27 cellular contexts compared by ENCODE assay signal in the genomic region with DNA sequence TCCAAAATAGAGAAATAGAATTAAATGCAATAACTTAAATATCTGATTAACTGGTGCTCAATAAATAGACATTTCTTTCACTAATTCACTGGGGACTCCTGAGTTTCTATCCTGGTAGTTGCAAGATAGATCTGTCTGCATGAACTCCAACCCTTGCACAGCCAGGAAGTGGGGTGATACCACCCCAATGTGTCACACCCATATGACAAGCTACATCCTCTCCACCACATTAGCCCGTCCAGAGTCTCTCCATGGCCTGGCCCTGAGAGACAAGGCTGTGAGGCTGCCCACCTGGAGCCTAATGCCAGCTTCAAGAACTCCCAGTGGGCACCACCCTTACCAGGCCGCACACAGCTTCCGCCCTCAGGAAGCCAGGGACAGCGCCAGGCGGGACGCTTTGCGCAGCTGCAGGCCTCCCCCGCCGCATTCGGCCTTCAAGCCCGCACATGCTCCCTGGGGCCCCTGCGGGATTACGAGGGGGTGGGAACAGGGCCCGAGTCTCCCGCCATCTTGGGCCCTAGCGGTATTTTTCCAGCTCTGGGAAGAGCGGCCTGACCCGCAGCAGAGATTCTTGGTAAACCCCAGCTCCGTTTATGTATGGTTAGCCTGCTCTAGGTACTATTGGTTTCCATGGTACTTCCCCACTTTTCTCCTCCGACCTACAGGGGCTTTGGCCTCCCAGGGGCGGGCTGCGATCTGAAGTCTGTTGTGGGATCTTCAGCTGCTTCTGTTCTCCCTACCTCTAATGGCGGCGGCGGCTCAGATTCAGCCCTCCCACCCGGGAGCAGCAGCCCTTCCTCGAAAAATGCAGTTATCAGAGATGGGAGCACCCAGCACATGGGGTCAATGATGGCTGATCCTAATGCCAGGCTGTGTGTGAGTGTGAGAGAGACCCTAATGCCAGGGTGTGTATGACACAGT. TPM values are rescaled to one million over a fixed set of nuclear protein-coding genes. Genes with fewer than 3 reads are reported as not detected.
DNase-seq lines count a peak whose midpoint lies in the region; ATAC-seq, FAIRE-seq and TF ChIP-seq lines count a peak whose summit lies in the region.
"Had no signal": no experiment of that assay in that cellular context is flagged by ENCODE, and none has a peak within 500 bp of the region (broad histone marks: within the 10 kb centered on the region; RNA-seq: fewer than 3 reads in every experiment).

A gene (plus strand): TSS at position 496 of the 921 bp plus-strand sequence. CDS start 13,500 bp downstream, outside the sequence.

- H2BK12ac ChIP-seq in H1 (ENCODE audit: low read depth, low read length) (peak within 1 kb of the TSS; percentile 39; the same call in 1 of the 2 replicates), trophoblast cell (ENCODE audit: low read length) (no peak within 1 kb of the TSS)

- H3K27ac Mint-ChIP-seq in stimulated activated naive CD8-positive, alpha-beta T cell treated with anti-CD3 and anti-CD28 coated beads, Interleukin-15, amount 100 ng/mL, for 72 hours: no peak within 1 kb of the TSS
- H3K27ac Mint-ChIP-seq: CD4-positive, CD25-positive, alpha-beta regulatory T cell; H9 had no signal

- H3K4me1 ChIP-seq in H1 (replicated peaks in 1 of 4; ENCODE audit: control insufficient read depth in 3 of 4, insufficient read depth in 4 of 4, low read length in 3 of 4) (no peaks in the 10 kb centered on the region), trophoblast cell (ENCODE audit: control insufficient read depth in 1 of 2, insufficient read depth in 2 of 2, low read length in 2 of 2) (no peaks in the 10 kb centered on the region)

- H2BK20ac ChIP-seq in H1 (ENCODE audit: low read length): no peak within 1 kb of the TSS

- H3K27me3 ChIP-seq in H1 (replicated peaks in 1 of 4; ENCODE audit: control insufficient read depth in 3 of 4, extremely low read depth in 1 of 4, insufficient read depth in 3 of 4, low read length in 3 of 4) (no peaks in the 10 kb centered on the region), trophoblast cell (ENCODE audit: insufficient read depth, low read length) (no peaks in the 10 kb centered on the region)
- H3K27me3 ChIP-seq: BE2C had no signal

- H3K79me1 ChIP-seq in H1 (ENCODE audit: low read depth, low read length) (no peaks in the 10 kb centered on the region), trophoblast cell (ENCODE audit: low read length) (no peaks in the 10 kb centered on the region)

- H3K9ac ChIP-seq in H1 (replicated peaks in 1 of 4; ENCODE audit: extremely low read depth in 1 of 4, low read depth in 3 of 4, low read length in 3 of 4) (no peak within 1 kb of the TSS), trophoblast cell (ENCODE audit: low read length) (no peak within 1 kb of the TSS)
- H3K9ac ChIP-seq: SK-N-SH had no signal

- H3K4me3 ChIP-seq in H1 (ENCODE audit: extremely low read depth in 1 of 4, insufficient read depth in 2 of 4, low read depth in 3 of 4, low read length in 4 of 4): no peak within 1 kb of the TSS
- no peak within 1 kb of the TSS for H3K4me3 ChIP-seq in trophoblast cell (ENCODE audit: low read depth, low read length)
- H3K4me3 ChIP-seq: GM12878 had no signal

- H3K9me3 Mint-ChIP-seq in stimulated activated naive CD8-positive, alpha-beta T cell treated with anti-CD3 and anti-CD28 coated beads, Interleukin-15, amount 100 ng/mL, for 72 hours: no peaks in the 10 kb centered on the region
- H3K9me3 Mint-ChIP-seq: CD4-positive, CD25-positive, alpha-beta regulatory T cell; H9 had no signal

- no peak within 1 kb of the TSS for H4K91ac ChIP-seq in H1 (replicated peaks; ENCODE audit: insufficient read length, low read length)
- H4K91ac ChIP-seq in trophoblast cell (ENCODE audit: low read depth, low read length): no peak within 1 kb of the TSS

- no peaks in the 10 kb centered on the region for H3K27me3 Mint-ChIP-seq in stimulated activated naive CD8-positive, alpha-beta T cell treated with anti-CD3 and anti-CD28 coated beads, Interleukin-15, amount 100 ng/mL, for 72 hours
- H3K27me3 Mint-ChIP-seq: CD4-positive, CD25-positive, alpha-beta regulatory T cell had no signal

- H3K23ac ChIP-seq in H1 (ENCODE audit: insufficient read length) (no peak within 1 kb of the TSS), trophoblast cell (ENCODE audit: low read length) (peak within 1 kb of the TSS; percentile 83)

- DNase-seq in stimulated activated naive CD8-positive, alpha-beta T cell treated with anti-CD3 and anti-CD28 coated beads, Interleukin-15, amount 100 ng/mL, for 72 hours: no peak
- no peak for DNase-seq in stimulated activated naive CD8-positive, alpha-beta T cell treated with anti-CD3 and anti-CD28 coated beads, Interleukin-15, Interleukin-2, amounts not matched to agents 100 U/mL and 50 U/mL, for 24 hours
- DNase-seq in H1 (ENCODE audit: low read depth in 1 of 2, low spot score in 2 of 2) (no peak), trophoblast cell (no peak), ACHN (no peak), SKM-1 treated with dmso at 0.1 percent for 144 hours (lab: John Stamatoyannopoulos, UW; ENCODE audit: unreplicated experiment) (no peak)
- DNase-seq: BE2C, COR-L47, DMS 273 treated with DMSO at 0.1 percent for 48 hours, GF-D8, H9, IMR-90, Kasumi-1, MM.1S, NCI-H1092 treated with DMSO at 0.1 percent for 48 hours, NCI-H1694 treated with DMSO at 0.1 percent for 48 hours, NCI-H2107, NCI-H345, NCI-H524 treated with DMSO at 0.1 percent for 48 hours, RPMI8226, SHP77 treated with DMSO at 0.1 percent for 48 hours, SK-N-SH had no signal

- H3K4me2 ChIP-seq in H1 (ENCODE audit: insufficient read depth in 1 of 2, low read depth in 2 of 2, low read length in 2 of 2) (no peak within 1 kb of the TSS), trophoblast cell (ENCODE audit: low read length) (no peak within 1 kb of the TSS)
- H3K4me2 ChIP-seq: SK-N-SH had no signal

- no peak within 1 kb of the TSS for H3K4me3 Mint-ChIP-seq in stimulated activated naive CD8-positive, alpha-beta T cell treated with anti-CD3 and anti-CD28 coated beads, Interleukin-15, amount 100 ng/mL, for 72 hours
- H3K4me3 Mint-ChIP-seq: CD4-positive, CD25-positive, alpha-beta regulatory T cell; H9 had no signal

- no peak within 1 kb of the TSS for H4K12ac ChIP-seq in trophoblast cell (ENCODE audit: low read depth, low read length)

- ATAC-seq in stimulated activated naive CD8-positive, alpha-beta T cell treated with anti-CD3 and anti-CD28 coated beads, Interleukin-15, amount 100 ng/mL, for 72 hours: peak; percentile 42
- no peak for ATAC-seq in stimulated activated naive CD8-positive, alpha-beta T cell treated with anti-CD3 and anti-CD28 coated beads, Interleukin-15, Interleukin-2, amounts not matched to agents 100 U/mL and 50 U/mL, for 24 hours
- no peak for ATAC-seq in GM18520 (IDR thresholded peaks at IDR 0.05; ENCODE audit: unreplicated experiment)
- ATAC-seq: GM12878 had no signal

- no peak for TF ChIP-seq RAD21 in H1 (IDR thresholded peaks at IDR 0.05 in 1 of 2, conservative IDR thresholded peaks at IDR 0.05 in 1 of 2; ENCODE audit: low read depth in 2 of 2, low read length in 2 of 2)

- peaks cover 0 to 1% of the 10 kb centered on the region in 2 experiments for H4K20me1 ChIP-seq in H1 (replicated peaks in 1 of 2; ENCODE audit: control insufficient read depth in 1 of 2, insufficient read depth in 2 of 2, low read length in 2 of 2)

- no peak for TF ChIP-seq EP300 in H1 (IDR thresholded peaks at IDR 0.05; ENCODE audit: borderline replicate concordance in 1 of 2, low read depth in 2 of 2, low read length in 2 of 2)

- H3K79me2 ChIP-seq in H1 (ENCODE audit: control insufficient read depth in 1 of 2, insufficient read depth in 2 of 2, low read length in 2 of 2) (no peaks in the 10 kb centered on the region), trophoblast cell (ENCODE audit: control insufficient read depth, insufficient read depth, low read length, poor library complexity) (no peaks in the 10 kb centered on the region)

- H3K18ac ChIP-seq in H1 (ENCODE audit: extremely low read depth, low read length): no peak within 1 kb of the TSS
- H3K18ac ChIP-seq in trophoblast cell (ENCODE audit: low read length): no peak within 1 kb of the TSS

- no peak within 1 kb of the TSS for H4K5ac ChIP-seq in H1 (ENCODE audit: insufficient read length, low read depth, low read length)

- no peak within 1 kb of the TSS for H3K14ac ChIP-seq in H1 (ENCODE audit: insufficient read length)
- no peak within 1 kb of the TSS for H3K14ac ChIP-seq in trophoblast cell (ENCODE audit: low read length)

- no peak within 1 kb of the TSS for H2BK15ac ChIP-seq in H1 (ENCODE audit: low read length)

- no peak for TF ChIP-seq CTCF in H1 (IDR thresholded peaks at IDR 0.05; ENCODE audit: control extremely low read depth in 1 of 3, insufficient read depth in 1 of 3, low read depth in 1 of 3, low read length in 3 of 3)

- no peak for FAIRE-seq in H1 (lab: Jason Lieb, UNC)
- FAIRE-seq: GM12878 had no signal

- H3K27ac ChIP-seq in H1 (ENCODE audit: low read depth, low read length) (no peak within 1 kb of the TSS), trophoblast cell (ENCODE audit: low read depth, low read length) (no peak within 1 kb of the TSS)

- no peaks in the 10 kb centered on the region for H3K4me1 Mint-ChIP-seq in stimulated activated naive CD8-positive, alpha-beta T cell treated with anti-CD3 and anti-CD28 coated beads, Interleukin-15, amount 100 ng/mL, for 72 hours
- H3K4me1 Mint-ChIP-seq: CD4-positive, CD25-positive, alpha-beta regulatory T cell; H9 had no signal

- H4K8ac ChIP-seq in H1 (ENCODE audit: extremely low read depth, insufficient read depth, low read length) (peak within 1 kb of the TSS; percentile 68; the same call in 1 of the 2 replicates), trophoblast cell (ENCODE audit: low read depth, low read length) (no peak within 1 kb of the TSS)

- H2BK120ac ChIP-seq in H1 (replicated peaks; ENCODE audit: low read depth, low read length): no peak within 1 kb of the TSS
- no peak within 1 kb of the TSS for H2BK120ac ChIP-seq in trophoblast cell (ENCODE audit: insufficient read depth, low read length, poor library complexity)

- POLR2A ChIA-PET in H1 (lab: Charles Lee; ENCODE audit: partially characterized antibody): interaction anchor here (0.7 kb wide), 1 partner anchor 79 kb away, joined by 3 read pairs; no protein-coding TSS in a partner anchor

- H3K23me2 ChIP-seq in H1 (ENCODE audit: low read depth, low read length): peaks cover 7% of the 10 kb centered on the region; the same call in 1 of the 2 replicates

- H2AK5ac ChIP-seq in H1 (ENCODE audit: low read depth, low read length) (peak within 1 kb of the TSS; percentile 24; the same call in 1 of the 2 replicates), trophoblast cell (ENCODE audit: low read length) (no peak within 1 kb of the TSS)

- peak within 1 kb of the TSS; percentile 39; the same call in 1 of the 2 replicates for H2BK5ac ChIP-seq in H1 (ENCODE audit: low read depth, low read length)
- H2BK5ac ChIP-seq in trophoblast cell (ENCODE audit: low read depth, low read length, poor library complexity): no peak within 1 kb of the TSS

- H3K9me3 ChIP-seq in H1 (ENCODE audit: insufficient read depth in 2 of 2, low read depth in 1 of 2, low read length in 1 of 2) (no peaks in the 10 kb centered on the region), trophoblast cell (ENCODE audit: insufficient read depth, low read depth, low read length) (no peaks in the 10 kb centered on the region)
- H3K9me3 ChIP-seq: BE2C, SK-N-SH had no signal

- H3K56ac ChIP-seq in H1 (replicated peaks; ENCODE audit: insufficient read length, low read depth, low read length): no peak within 1 kb of the TSS

- H2AFZ ChIP-seq in H1 (ENCODE audit: low read length): peak within 1 kb of the TSS; percentile 64; the same call in 1 of the 2 replicates
- H2AFZ ChIP-seq in trophoblast cell (ENCODE audit: insufficient read depth, low read length, poor library complexity): no peak within 1 kb of the TSS

- WGBS in H1 (ENCODE audit: extremely low coverage in 1 of 2, insufficient coverage in 1 of 2, insufficient read length in 1 of 2, insufficient replicate concordance in 2 of 2, low coverage in 1 of 2, low lambda C conversion rate in 2 of 2, missing lambda C conversion rate in 1 of 2), 2 experiments: 89% methylated on average over 26 of the region's 27 CpGs; no CpG with 5 or more reads in 1 of the 2 experiments
- no CpG with 5 or more reads among the region's 27 CpGs for WGBS in trophoblast cell (ENCODE audit: extremely low coverage, insufficient coverage, insufficient read length)

- TF ChIP-seq POLR2A in H1 (IDR thresholded peaks at IDR 0.05; ENCODE audit: control extremely low read depth in 1 of 2, low read depth in 2 of 2, low read length in 2 of 2): no peak

- in situ Hi-C loops in ACHN (cut with HindIII; ENCODE audit: low pct_ligation_motif_present, low pct_unique_long_range_greater_than_20kb, low sequenced_read_pairs): no loop called here

- CTCF ChIA-PET in H1 (lab: Charles Lee; ENCODE audit: partially characterized antibody): interaction anchor here (1.1 to 1.5 kb wide), 2 partner anchors 43 to 80 kb away, joined by 3 to 4 read pairs; a partner anchor contains a TSS

- H3K4ac ChIP-seq in H1 (replicated peaks; ENCODE audit: insufficient read length, low read depth, low read length): no peak within 1 kb of the TSS
- H3K4ac ChIP-seq in trophoblast cell (ENCODE audit: low read depth, low read length): no peak within 1 kb of the TSS

- H3K36me3 ChIP-seq in H1 (ENCODE audit: control insufficient read depth in 2 of 4, insufficient read depth in 4 of 4, low read length in 3 of 4): no peaks in the 10 kb centered on the region
- no peaks in the 10 kb centered on the region for H3K36me3 ChIP-seq in trophoblast cell (ENCODE audit: control insufficient read depth in 1 of 2, insufficient read depth in 2 of 2, low read length in 2 of 2)
- H3K36me3 ChIP-seq: BE2C had no signal

RNA-seq across cellular contexts. Expression of the gene that starts here (rescaled TPM):
- not detected in 2 replicates for total RNA-seq in H1 (2021; fragmentation: NEBNext Ultra II Directional; extraction: Animal tissue kit (Norgen Biotek cat#: 25700))
- polyA plus RNA-seq in H1 (2011; rRNA removed): not detected in 2 replicates
- not detected for polyA plus RNA-seq in H1 (2011; cell fraction: cytosol; rRNA removed)
- not detected for polyA plus RNA-seq in H1 (2011; cell fraction: nucleus; rRNA removed)
- not detected in 4 replicates for polyA plus RNA-seq in H1 (2012, experiment 1 of 2)
- not detected for polyA plus RNA-seq in H1 (2012, experiment 2 of 2)
- not detected for polyA plus RNA-seq in H1 (2013, experiment 1 of 2)
- not detected for polyA plus RNA-seq in H1 (2013, experiment 2 of 2)
- not detected in 2 replicates for polyA minus RNA-seq in H1 (2011; rRNA and poly(A)+ RNA removed)
- polyA minus RNA-seq in H1 (2011; cell fraction: cytosol; rRNA and poly(A)+ RNA removed): not detected
- polyA minus RNA-seq in H1 (2011; cell fraction: nucleus; rRNA and poly(A)+ RNA removed): not detected
- polyA plus RNA-seq in trophoblast cell (2013): 0.01 TPM in 2 replicates
- total RNA-seq: A172; CD4-positive, CD25-positive, alpha-beta regulatory T cell; GM12878; H9; HT-29; IMR-90 had no signal
- polyA plus RNA-seq: CD4-positive, CD25-positive, alpha-beta regulatory T cell; GM12878; IMR-90; SK-N-SH had no signal
